2 cellular contexts compared by ENCODE assay signal in the genomic region with DNA sequence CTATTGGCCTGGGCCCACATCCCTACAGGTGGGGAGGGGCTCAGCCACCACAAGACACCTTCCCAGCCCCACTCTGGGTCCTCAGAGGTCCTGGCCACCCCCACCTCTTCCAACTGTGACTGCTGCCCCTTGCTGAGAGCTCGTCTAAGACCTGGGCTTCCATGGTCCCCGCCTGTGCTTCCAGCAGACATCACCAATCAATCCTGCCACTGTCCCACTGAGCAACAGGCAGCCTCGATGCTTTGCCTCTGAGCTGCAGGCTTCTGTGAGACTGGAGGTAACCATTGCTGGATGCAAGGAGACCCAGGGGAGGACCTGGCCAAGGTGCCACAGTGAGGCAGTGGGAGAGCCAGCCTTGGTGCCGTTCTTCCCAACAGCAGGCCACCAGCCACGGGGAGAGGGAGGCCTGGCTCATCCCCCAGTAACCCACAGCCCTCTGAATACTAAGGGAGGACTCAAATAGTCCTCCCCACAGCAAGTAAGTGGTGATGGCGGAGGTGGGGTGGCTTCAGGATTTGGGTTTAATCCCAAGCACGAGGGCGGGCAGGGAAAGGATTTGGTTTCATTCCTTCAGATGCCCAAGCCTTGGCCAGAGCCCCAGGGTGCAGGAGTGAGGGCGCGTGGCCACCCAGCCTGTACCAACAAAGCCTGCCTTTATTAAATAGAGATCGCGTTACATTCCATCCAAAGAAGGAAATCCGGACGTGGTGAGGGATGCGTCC.
A peak's percentile ranks its signal among the peaks of the same experiment; 100 is the strongest.
TF ChIP-seq lines count a peak whose summit lies in the region.

No MANE protein-coding gene starts in this region.

TF ChIP-seq in HEK293, 187 proteins besides CTCF, POLR2A, EP300 and RAD21:
- TF ChIP-seq, protein P1, sequence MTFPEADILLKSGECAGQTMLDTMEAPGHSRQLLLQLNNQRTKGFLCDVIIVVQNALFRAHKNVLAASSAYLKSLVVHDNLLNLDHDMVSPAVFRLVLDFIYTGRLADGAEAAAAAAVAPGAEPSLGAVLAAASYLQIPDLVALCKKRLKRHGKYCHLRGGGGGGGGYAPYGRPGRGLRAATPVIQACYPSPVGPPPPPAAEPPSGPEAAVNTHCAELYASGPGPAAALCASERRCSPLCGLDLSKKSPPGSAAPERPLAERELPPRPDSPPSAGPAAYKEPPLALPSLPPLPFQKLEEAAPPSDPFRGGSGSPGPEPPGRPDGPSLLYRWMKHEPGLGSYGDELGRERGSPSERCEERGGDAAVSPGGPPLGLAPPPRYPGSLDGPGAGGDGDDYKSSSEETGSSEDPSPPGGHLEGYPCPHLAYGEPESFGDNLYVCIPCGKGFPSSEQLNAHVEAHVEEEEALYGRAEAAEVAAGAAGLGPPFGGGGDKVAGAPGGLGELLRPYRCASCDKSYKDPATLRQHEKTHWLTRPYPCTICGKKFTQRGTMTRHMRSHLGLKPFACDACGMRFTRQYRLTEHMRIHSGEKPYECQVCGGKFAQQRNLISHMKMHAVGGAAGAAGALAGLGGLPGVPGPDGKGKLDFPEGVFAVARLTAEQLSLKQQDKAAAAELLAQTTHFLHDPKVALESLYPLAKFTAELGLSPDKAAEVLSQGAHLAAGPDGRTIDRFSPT (tag by site-specific recombination; IDR thresholded peaks at IDR 0.05): no peak
- TF ChIP-seq ZNF239 (tag by site-specific recombination; IDR thresholded peaks at IDR 0.05) (no peak), MEIS1 (CRISPR knock-in tag; IDR thresholded peaks at IDR 0.05; ENCODE audit: borderline replicate concordance) (no peak), ZNF624 (tag by site-specific recombination; IDR thresholded peaks at IDR 0.05) (no peak), ZBTB17 (tag by site-specific recombination; IDR thresholded peaks at IDR 0.05) (peak; percentile 73), ZNF426 (tag by site-specific recombination; IDR thresholded peaks at IDR 0.05) (no peak), ZBTB8A (tag by site-specific recombination; IDR thresholded peaks at IDR 0.05) (no peak), ZNF501 (tag by site-specific recombination; IDR thresholded peaks at IDR 0.05) (no peak), ZNF23 (tag by site-specific recombination; IDR thresholded peaks at IDR 0.05; ENCODE audit: borderline replicate concordance) (peak; percentile 74; the same call in 1 of the 2 replicates), ZIC2 (tag by site-specific recombination; IDR thresholded peaks at IDR 0.05) (peak; percentile 37), ZNF175 (tag by site-specific recombination; IDR thresholded peaks at IDR 0.05) (no peak), HOXA7 (CRISPR knock-in tag; IDR thresholded peaks at IDR 0.05; ENCODE audit: borderline replicate concordance) (no peak), SCRT2 (tag by site-specific recombination; IDR thresholded peaks at IDR 0.05) (peak; percentile 76; the same call in 1 of the 2 replicates), ZNF529 (tag by site-specific recombination; IDR thresholded peaks at IDR 0.05; ENCODE audit: insufficient replicate concordance) (no peak), ZNF560 (tag by site-specific recombination; IDR thresholded peaks at IDR 0.05; ENCODE audit: borderline replicate concordance) (no peak), ZFP41 (tag by site-specific recombination; IDR thresholded peaks at IDR 0.05; ENCODE audit: borderline replicate concordance) (no peak), ZNF707 (tag by site-specific recombination; IDR thresholded peaks at IDR 0.05) (no peak)
- TF ChIP-seq, protein P2, sequence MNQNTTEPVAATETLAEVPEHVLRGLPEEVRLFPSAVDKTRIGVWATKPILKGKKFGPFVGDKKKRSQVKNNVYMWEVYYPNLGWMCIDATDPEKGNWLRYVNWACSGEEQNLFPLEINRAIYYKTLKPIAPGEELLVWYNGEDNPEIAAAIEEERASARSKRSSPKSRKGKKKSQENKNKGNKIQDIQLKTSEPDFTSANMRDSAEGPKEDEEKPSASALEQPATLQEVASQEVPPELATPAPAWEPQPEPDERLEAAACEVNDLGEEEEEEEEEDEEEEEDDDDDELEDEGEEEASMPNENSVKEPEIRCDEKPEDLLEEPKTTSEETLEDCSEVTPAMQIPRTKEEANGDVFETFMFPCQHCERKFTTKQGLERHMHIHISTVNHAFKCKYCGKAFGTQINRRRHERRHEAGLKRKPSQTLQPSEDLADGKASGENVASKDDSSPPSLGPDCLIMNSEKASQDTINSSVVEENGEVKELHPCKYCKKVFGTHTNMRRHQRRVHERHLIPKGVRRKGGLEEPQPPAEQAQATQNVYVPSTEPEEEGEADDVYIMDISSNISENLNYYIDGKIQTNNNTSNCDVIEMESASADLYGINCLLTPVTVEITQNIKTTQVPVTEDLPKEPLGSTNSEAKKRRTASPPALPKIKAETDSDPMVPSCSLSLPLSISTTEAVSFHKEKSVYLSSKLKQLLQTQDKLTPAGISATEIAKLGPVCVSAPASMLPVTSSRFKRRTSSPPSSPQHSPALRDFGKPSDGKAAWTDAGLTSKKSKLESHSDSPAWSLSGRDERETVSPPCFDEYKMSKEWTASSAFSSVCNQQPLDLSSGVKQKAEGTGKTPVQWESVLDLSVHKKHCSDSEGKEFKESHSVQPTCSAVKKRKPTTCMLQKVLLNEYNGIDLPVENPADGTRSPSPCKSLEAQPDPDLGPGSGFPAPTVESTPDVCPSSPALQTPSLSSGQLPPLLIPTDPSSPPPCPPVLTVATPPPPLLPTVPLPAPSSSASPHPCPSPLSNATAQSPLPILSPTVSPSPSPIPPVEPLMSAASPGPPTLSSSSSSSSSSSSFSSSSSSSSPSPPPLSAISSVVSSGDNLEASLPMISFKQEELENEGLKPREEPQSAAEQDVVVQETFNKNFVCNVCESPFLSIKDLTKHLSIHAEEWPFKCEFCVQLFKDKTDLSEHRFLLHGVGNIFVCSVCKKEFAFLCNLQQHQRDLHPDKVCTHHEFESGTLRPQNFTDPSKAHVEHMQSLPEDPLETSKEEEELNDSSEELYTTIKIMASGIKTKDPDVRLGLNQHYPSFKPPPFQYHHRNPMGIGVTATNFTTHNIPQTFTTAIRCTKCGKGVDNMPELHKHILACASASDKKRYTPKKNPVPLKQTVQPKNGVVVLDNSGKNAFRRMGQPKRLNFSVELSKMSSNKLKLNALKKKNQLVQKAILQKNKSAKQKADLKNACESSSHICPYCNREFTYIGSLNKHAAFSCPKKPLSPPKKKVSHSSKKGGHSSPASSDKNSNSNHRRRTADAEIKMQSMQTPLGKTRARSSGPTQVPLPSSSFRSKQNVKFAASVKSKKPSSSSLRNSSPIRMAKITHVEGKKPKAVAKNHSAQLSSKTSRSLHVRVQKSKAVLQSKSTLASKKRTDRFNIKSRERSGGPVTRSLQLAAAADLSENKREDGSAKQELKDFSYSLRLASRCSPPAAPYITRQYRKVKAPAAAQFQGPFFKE (tag by site-specific recombination; IDR thresholded peaks at IDR 0.05; ENCODE audit: borderline replicate concordance): no peak

TF ChIP-seq in HepG2, 621 proteins besides CTCF, POLR2A, EP300 and RAD21:
- TF ChIP-seq ZFP41 (CRISPR knock-in tag; IDR thresholded peaks at IDR 0.05; ENCODE audit: borderline replicate concordance) (no peak), ZNF205 (CRISPR knock-in tag; IDR thresholded peaks at IDR 0.05) (no peak), ZSCAN29 (CRISPR knock-in tag; conservative IDR thresholded peaks at IDR 0.05) (no peak), ZNF777 (CRISPR knock-in tag; IDR thresholded peaks at IDR 0.05) (no peak), MEIS2 (CRISPR knock-in tag; IDR thresholded peaks at IDR 0.05) (no peak), KLF16 (CRISPR knock-in tag; IDR thresholded peaks at IDR 0.05) (no peak), TCF7 (IDR thresholded peaks at IDR 0.05; ENCODE audit: low read depth) (no peak)
- TF ChIP-seq, protein P3, sequence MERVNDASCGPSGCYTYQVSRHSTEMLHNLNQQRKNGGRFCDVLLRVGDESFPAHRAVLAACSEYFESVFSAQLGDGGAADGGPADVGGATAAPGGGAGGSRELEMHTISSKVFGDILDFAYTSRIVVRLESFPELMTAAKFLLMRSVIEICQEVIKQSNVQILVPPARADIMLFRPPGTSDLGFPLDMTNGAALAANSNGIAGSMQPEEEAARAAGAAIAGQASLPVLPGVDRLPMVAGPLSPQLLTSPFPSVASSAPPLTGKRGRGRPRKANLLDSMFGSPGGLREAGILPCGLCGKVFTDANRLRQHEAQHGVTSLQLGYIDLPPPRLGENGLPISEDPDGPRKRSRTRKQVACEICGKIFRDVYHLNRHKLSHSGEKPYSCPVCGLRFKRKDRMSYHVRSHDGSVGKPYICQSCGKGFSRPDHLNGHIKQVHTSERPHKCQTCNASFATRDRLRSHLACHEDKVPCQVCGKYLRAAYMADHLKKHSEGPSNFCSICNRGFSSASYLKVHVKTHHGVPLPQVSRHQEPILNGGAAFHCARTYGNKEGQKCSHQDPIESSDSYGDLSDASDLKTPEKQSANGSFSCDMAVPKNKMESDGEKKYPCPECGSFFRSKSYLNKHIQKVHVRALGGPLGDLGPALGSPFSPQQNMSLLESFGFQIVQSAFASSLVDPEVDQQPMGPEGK (CRISPR knock-in tag; IDR thresholded peaks at IDR 0.05): no peak
- TF ChIP-seq, protein P4, sequence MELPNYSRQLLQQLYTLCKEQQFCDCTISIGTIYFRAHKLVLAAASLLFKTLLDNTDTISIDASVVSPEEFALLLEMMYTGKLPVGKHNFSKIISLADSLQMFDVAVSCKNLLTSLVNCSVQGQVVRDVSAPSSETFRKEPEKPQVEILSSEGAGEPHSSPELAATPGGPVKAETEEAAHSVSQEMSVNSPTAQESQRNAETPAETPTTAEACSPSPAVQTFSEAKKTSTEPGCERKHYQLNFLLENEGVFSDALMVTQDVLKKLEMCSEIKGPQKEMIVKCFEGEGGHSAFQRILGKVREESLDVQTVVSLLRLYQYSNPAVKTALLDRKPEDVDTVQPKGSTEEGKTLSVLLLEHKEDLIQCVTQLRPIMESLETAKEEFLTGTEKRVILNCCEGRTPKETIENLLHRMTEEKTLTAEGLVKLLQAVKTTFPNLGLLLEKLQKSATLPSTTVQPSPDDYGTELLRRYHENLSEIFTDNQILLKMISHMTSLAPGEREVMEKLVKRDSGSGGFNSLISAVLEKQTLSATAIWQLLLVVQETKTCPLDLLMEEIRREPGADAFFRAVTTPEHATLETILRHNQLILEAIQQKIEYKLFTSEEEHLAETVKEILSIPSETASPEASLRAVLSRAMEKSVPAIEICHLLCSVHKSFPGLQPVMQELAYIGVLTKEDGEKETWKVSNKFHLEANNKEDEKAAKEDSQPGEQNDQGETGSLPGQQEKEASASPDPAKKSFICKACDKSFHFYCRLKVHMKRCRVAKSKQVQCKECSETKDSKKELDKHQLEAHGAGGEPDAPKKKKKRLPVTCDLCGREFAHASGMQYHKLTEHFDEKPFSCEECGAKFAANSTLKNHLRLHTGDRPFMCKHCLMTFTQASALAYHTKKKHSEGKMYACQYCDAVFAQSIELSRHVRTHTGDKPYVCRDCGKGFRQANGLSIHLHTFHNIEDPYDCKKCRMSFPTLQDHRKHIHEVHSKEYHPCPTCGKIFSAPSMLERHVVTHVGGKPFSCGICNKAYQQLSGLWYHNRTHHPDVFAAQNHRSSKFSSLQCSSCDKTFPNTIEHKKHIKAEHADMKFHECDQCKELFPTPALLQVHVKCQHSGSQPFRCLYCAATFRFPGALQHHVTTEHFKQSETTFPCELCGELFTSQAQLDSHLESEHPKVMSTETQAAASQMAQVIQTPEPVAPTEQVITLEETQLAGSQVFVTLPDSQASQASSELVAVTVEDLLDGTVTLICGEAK (IDR thresholded peaks at IDR 0.05): no peak
- TF ChIP-seq, protein P4 (CRISPR knock-in tag; IDR thresholded peaks at IDR 0.05): no peak
- TF ChIP-seq, protein P5, sequence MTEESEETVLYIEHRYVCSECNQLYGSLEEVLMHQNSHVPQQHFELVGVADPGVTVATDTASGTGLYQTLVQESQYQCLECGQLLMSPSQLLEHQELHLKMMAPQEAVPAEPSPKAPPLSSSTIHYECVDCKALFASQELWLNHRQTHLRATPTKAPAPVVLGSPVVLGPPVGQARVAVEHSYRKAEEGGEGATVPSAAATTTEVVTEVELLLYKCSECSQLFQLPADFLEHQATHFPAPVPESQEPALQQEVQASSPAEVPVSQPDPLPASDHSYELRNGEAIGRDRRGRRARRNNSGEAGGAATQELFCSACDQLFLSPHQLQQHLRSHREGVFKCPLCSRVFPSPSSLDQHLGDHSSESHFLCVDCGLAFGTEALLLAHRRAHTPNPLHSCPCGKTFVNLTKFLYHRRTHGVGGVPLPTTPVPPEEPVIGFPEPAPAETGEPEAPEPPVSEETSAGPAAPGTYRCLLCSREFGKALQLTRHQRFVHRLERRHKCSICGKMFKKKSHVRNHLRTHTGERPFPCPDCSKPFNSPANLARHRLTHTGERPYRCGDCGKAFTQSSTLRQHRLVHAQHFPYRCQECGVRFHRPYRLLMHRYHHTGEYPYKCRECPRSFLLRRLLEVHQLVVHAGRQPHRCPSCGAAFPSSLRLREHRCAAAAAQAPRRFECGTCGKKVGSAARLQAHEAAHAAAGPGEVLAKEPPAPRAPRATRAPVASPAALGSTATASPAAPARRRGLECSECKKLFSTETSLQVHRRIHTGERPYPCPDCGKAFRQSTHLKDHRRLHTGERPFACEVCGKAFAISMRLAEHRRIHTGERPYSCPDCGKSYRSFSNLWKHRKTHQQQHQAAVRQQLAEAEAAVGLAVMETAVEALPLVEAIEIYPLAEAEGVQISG (CRISPR knock-in tag; IDR thresholded peaks at IDR 0.05): no peak
